ENCODE assay signal across 15 cellular contexts in the genomic region with DNA sequence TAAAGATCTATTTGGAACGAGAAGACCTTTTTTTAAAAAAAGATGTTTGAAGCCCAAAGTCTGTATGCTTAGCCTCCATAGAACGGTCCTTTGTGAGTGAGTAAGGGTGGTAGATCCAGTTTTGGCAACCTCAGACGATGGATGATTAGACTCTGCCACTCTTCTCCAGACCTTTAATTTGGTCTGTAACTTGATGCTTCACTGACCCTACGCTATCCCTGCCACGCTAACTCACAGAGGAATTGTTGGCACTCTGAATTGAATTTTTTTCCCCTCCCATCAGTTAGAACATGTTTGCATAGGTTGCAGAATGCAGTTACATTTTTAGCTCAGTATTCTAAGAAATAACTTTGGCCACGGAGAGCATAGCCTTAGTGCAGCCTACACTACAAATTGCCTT. TPM values are rescaled to one million over a fixed set of nuclear protein-coding genes. Genes with fewer than 3 reads are reported as not detected.
DNase-seq lines count a peak whose midpoint lies in the region; ATAC-seq and TF ChIP-seq lines count a peak whose summit lies in the region.
"Had no signal": no experiment of that assay in that cellular context is flagged by ENCODE, and none has a peak within 500 bp of the region (broad histone marks: within the 10 kb centered on the region; RNA-seq: fewer than 3 reads in every experiment).

No MANE protein-coding gene starts in this region.

- TF ChIP-seq CTCF in right atrium auricular region (IDR thresholded peaks at IDR 0.05) = no peak
- no peak for TF ChIP-seq CTCF in thyroid gland (IDR thresholded peaks at IDR 0.05)

- 16 to 20% methylated on average over 6 of the region's 6 CpGs for WGBS in thyroid gland, 2 donors

- peak in 1 of 2 donors; percentile 68 for TF ChIP-seq POLR2A in thyroid gland (IDR thresholded peaks at IDR 0.05)

- DNase-seq in left cardiac atrium = no peak
- no peak for DNase-seq in right atrium auricular region (ENCODE audit: low spot score)
- peak; percentile 32 for DNase-seq in NCI-H2196 treated with DMSO at 0.1 percent for 48 hours (lab: John Stamatoyannopoulos, UW; ENCODE audit: unreplicated experiment)
- DNase-seq in T47D (ENCODE audit: low read depth in 1 of 2, low spot score in 1 of 2) = peak; percentile 18 to 52
- peak; percentile 51 to 57 for DNase-seq in thyroid gland
- DNase-seq in H4 (ENCODE audit: low spot score) = no peak
- DNase-seq: activated B cell treated with CpG ODN at 0.5 μM for 24 hours; activated T-cell treated with anti-CD3 and anti-CD28 coated beads for 4 hours; glutamatergic neuron; left lung; stimulated activated CD4-positive, alpha-beta T cell treated with anti-CD3 and anti-CD28 coated beads, Interleukin-12 subunit alpha, Interleukin-12 subunit beta, amount 100 ng/mL, for 4 hours; uterus had no signal

- in situ Hi-C loops in T47D (cut with HindIII; ENCODE audit: low pct_unique_long_range_greater_than_20kb, low sequenced_read_pairs) = no loop called here

- H3K4me3 ChIP-seq in right atrium auricular region = no peak overlapping the region
- H3K4me3 ChIP-seq in thyroid gland (replicated peaks in 1 of 3) = no peak overlapping the region
- H3K4me3 ChIP-seq: left lung, SK-N-MC, uterus had no signal

- H3K27ac ChIP-seq in right atrium auricular region (peak overlapping the region in 1 of 2 donors; percentile 2), thyroid gland (peak overlapping the region; percentile 50 to 91 (median 88))
- H3K27ac ChIP-seq: left lung, SK-N-MC, uterus had no signal

- H3K4me1 ChIP-seq in right atrium auricular region (peaks cover 0 to 11% of the 10 kb centered on the region in 2 donors), thyroid gland (peaks cover 13 to 18% of the 10 kb centered on the region in 2 donors)
- H3K4me1 ChIP-seq: uterus had no signal

- intact Hi-C loops in left cardiac atrium (cut with DNase I) = no loop called here
- intact Hi-C loops in thyroid gland (cut with DNase I) = no loop called here

- H3K36me3 ChIP-seq in right atrium auricular region (no peaks in the 10 kb centered on the region), thyroid gland (no peaks in the 10 kb centered on the region)
- H3K36me3 ChIP-seq: left lung, uterus had no signal

- ATAC-seq in left cardiac atrium (peak; percentile 38 to 57), HG02970 (IDR thresholded peaks at IDR 0.05; ENCODE audit: low FRiP score, unreplicated experiment) (no peak), HG02642 (IDR thresholded peaks at IDR 0.05; ENCODE audit: poor library complexity, unreplicated experiment) (no peak)
- ATAC-seq: left lung had no signal

- H3K27me3 ChIP-seq in right atrium auricular region (peaks cover 0 to 13% of the 10 kb centered on the region in 2 donors), thyroid gland (no peaks in the 10 kb centered on the region)

- H3K9me3 ChIP-seq in right atrium auricular region (no peaks in the 10 kb centered on the region), thyroid gland (no peaks in the 10 kb centered on the region)
- H3K9me3 ChIP-seq: left lung, uterus had no signal

RNA-seq across cellular contexts. Expression of gene DEK, which starts 15.8 kb away (rescaled TPM):
- 10 to 100 TPM; 72.9 to 87.2 TPM for total RNA-seq in left cardiac atrium
- total RNA-seq in right atrium auricular region = 100 to 1,000 TPM in 1 of 2 donors, 10 to 100 TPM in 1; 94.7 to 109 TPM
- total RNA-seq in thyroid gland = 100 to 1,000 TPM; 165 to 211 (median 207) TPM
- total RNA-seq in H4 (2014; rRNA removed; shearing (Covaris generic)) = 123 and 141 TPM in 2 replicates

Comparison
In these comparisons a context has a peak if more than half of its experiments do, and no peak if none do; other contexts are left out.
1. ATAC-seq: peak in left cardiac atrium (2 of 2); none in HG02970 (single experiment) and HG02642 (single experiment).
2. DNase-seq: peak in NCI-H2196 treated with DMSO at 0.1 percent for 48 hours (single experiment), T47D (2 of 2) and thyroid gland (2 of 2); none in left cardiac atrium (single experiment), right atrium auricular region (single experiment) and H4 (single experiment).